ENCODE assay signal across 12 cellular contexts in genomic region chr9:111728617-111729366, GRCh38.
A peak's percentile ranks its signal among the peaks of the same experiment; 100 is the strongest.
DNase-seq lines count a peak whose midpoint lies in the region; ATAC-seq and TF ChIP-seq lines count a peak whose summit lies in the region.
"Had no signal": no experiment of that assay in that cellular context is flagged by ENCODE, and none has a peak within 500 bp of the region (broad histone marks: within the 10 kb centered on the region; RNA-seq: fewer than 3 reads in every experiment).

No MANE protein-coding gene starts in this region.

- in situ Hi-C loops in astrocyte of the spinal cord (cut with HindIII; ENCODE audit: low sequenced_read_pairs): no loop called here

- H3K36me3 ChIP-seq in Karpas-422 (ENCODE audit: insufficient read depth, low read length): no peaks in the 10 kb centered on the region
- H3K36me3 ChIP-seq in lung (ENCODE audit: control insufficient read depth in 2 of 2, insufficient read depth in 2 of 2, low read length in 2 of 2): peaks cover 0 to 3% of the 10 kb centered on the region in 2 donors
- peaks cover 0 to 5% (median 0%) of the 10 kb centered on the region in 4 donors for H3K36me3 ChIP-seq in esophagus muscularis mucosa

- DNase-seq in AG20443 (ENCODE audit: low spot score) (peak; percentile 10), Karpas-422 (peak; percentile 31), astrocyte of the spinal cord (ENCODE audit: low read depth, low spot score) (peak; percentile 95), lung (ENCODE audit: low spot score) (no peak), esophagus muscularis mucosa (ENCODE audit: extremely low spot score) (no peak)
- DNase-seq: NCI-H1930; stimulated activated CD4-positive, alpha-beta T cell treated with anti-CD3 and anti-CD28 coated beads, Interleukin-4, amount 100 ng/mL, for 4 hours; tibial artery had no signal

- H3K4me3 ChIP-seq in Karpas-422 (ENCODE audit: low read length) (no peak overlapping the region), astrocyte of the spinal cord (ENCODE audit: low read depth, low read length) (no peak overlapping the region), lung (no peak overlapping the region), esophagus muscularis mucosa (no peak overlapping the region)
- H3K4me3 ChIP-seq: tibial artery had no signal

- no peak overlapping the region for H3K4me2 ChIP-seq in Karpas-422 (ENCODE audit: low read depth, low read length, poor library complexity, severe bottlenecking)

- no peak for TF ChIP-seq CTCF in astrocyte of the spinal cord (IDR thresholded peaks at IDR 0.05; ENCODE audit: low read depth, low read length)
- no peak for TF ChIP-seq CTCF in lung (IDR thresholded peaks at IDR 0.05; ENCODE audit: control extremely low read depth, extremely low read depth)
- no peak for TF ChIP-seq CTCF in esophagus muscularis mucosa (IDR thresholded peaks at IDR 0.05)

- no peaks in the 10 kb centered on the region for H3K79me2 ChIP-seq in Karpas-422 (ENCODE audit: low read length)

- ATAC-seq in lung (ENCODE audit: insufficient read depth, low FRiP score) (peak; percentile 32), HG02588 (IDR thresholded peaks at IDR 0.05; ENCODE audit: unreplicated experiment) (no peak), GM21360 (IDR thresholded peaks at IDR 0.05; ENCODE audit: unreplicated experiment) (no peak), HG02642 (IDR thresholded peaks at IDR 0.05; ENCODE audit: poor library complexity, unreplicated experiment) (no peak)
- ATAC-seq: Right ventricle myocardium inferior had no signal

- no peaks in the 10 kb centered on the region for H4K20me1 ChIP-seq in Karpas-422 (ENCODE audit: insufficient read depth, low read depth, low read length)

- 71 to 91% methylated on average over 2 of the region's 2 CpGs for WGBS in lung, 2 donors
- 79% methylated on average over 2 of the region's 2 CpGs for WGBS in esophagus muscularis mucosa

- H2AFZ ChIP-seq in Karpas-422 (ENCODE audit: low read length): no peak overlapping the region

- intact Hi-C loops in esophagus muscularis mucosa (cut with DNase I): no loop called here

- no peaks in the 10 kb centered on the region for H3K9me3 ChIP-seq in Karpas-422 (ENCODE audit: low read length)
- H3K9me3 ChIP-seq in lung (ENCODE audit: control insufficient read depth in 2 of 2, insufficient read depth in 1 of 2, low read length in 1 of 2): peaks cover 0 to 8% of the 10 kb centered on the region in 2 donors
- peaks cover 0 to 12% (median 6%) of the 10 kb centered on the region in 4 donors for H3K9me3 ChIP-seq in esophagus muscularis mucosa

- TF ChIP-seq EP300 in esophagus muscularis mucosa (IDR thresholded peaks at IDR 0.05): no peak

- no peak overlapping the region for H3K9ac ChIP-seq in Karpas-422 (ENCODE audit: low read length)

- H3K27ac ChIP-seq in Karpas-422 (ENCODE audit: low read length): no peak overlapping the region
- H3K27ac ChIP-seq in lung (ENCODE audit: low read depth in 1 of 2, low read length in 1 of 2): no peak overlapping the region
- no peak overlapping the region for H3K27ac ChIP-seq in esophagus muscularis mucosa (replicated peaks in 1 of 4)
- H3K27ac ChIP-seq: tibial artery had no signal

- H3K4me1 ChIP-seq in Karpas-422 (ENCODE audit: low read length): no peaks in the 10 kb centered on the region
- no peaks in the 10 kb centered on the region for H3K4me1 ChIP-seq in lung (ENCODE audit: control insufficient read depth in 2 of 2, insufficient read depth in 2 of 2, low read length in 2 of 2)
- no peaks in the 10 kb centered on the region for H3K4me1 ChIP-seq in esophagus muscularis mucosa
- H3K4me1 ChIP-seq: tibial artery had no signal

- H3K9me2 ChIP-seq in Karpas-422 (replicated peaks; ENCODE audit: insufficient read depth, low read length): no peaks in the 10 kb centered on the region

- no peak for TF ChIP-seq POLR2A in esophagus muscularis mucosa (IDR thresholded peaks at IDR 0.05; ENCODE audit: low read depth)

- no peaks in the 10 kb centered on the region for H3K27me3 ChIP-seq in Karpas-422 (ENCODE audit: low read length)
- H3K27me3 ChIP-seq in lung (ENCODE audit: control insufficient read depth, insufficient read depth): no peaks in the 10 kb centered on the region
- no peaks in the 10 kb centered on the region for H3K27me3 ChIP-seq in esophagus muscularis mucosa
- H3K27me3 ChIP-seq: tibial artery had no signal

Comparison
In these comparisons a context has a peak if more than half of its experiments do, and no peak if none do; other contexts are left out.
1. DNase-seq: peak in AG20443 (single experiment), Karpas-422 (single experiment) and astrocyte of the spinal cord (single experiment); none in lung (single experiment) and esophagus muscularis mucosa (single experiment).